In the genomic region with DNA sequence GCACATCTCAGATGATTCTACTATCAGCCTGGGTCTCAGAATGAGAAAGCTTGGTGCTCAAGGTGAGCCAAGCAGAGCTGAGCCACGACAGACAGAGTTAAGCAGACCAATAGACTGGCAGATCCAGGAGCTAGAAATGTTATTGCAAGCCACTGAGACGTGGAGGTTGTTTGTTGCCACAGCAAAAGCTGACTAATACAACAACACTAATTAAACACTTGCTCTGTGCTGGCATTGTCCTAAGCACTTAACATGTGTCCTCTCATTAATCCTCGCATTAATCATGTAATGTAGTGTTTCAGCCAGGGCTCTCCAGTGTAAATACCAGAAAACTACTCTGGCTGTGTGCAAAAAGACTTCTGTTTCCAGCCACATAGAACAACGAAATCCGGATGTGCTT, we compare ENCODE assay signal across 19 cellular contexts. TPM values are rescaled to one million over a fixed set of nuclear protein-coding genes. Genes with fewer than 3 reads are reported as not detected.
"Had no signal": no experiment of that assay in that cellular context is flagged by ENCODE, and none has a peak within 500 bp of the region (broad histone marks: within the 10 kb centered on the region; RNA-seq: fewer than 3 reads in every experiment).

No MANE protein-coding gene starts in this region.

- H3K4me1 ChIP-seq: adrenal gland, psoas muscle had no signal

- H3K36me3 ChIP-seq: adrenal gland had no signal

- H3K4me3 ChIP-seq: adrenal gland, coronary artery, mucosa of descending colon, psoas muscle had no signal

- H3K9me3 ChIP-seq: mucosa of descending colon, psoas muscle had no signal

- DNase-seq: activated CD4-positive, alpha-beta T cell treated with anti-CD3 and anti-CD28 coated beads, Interleukin-2, amount 50 U/mL, for 1 hour; activated CD4-positive, CD25-positive, alpha-beta regulatory T cell; activated naive CD4-positive, alpha-beta T cell treated with anti-CD3 and anti-CD28 coated beads, Interleukin-2, amount 50 U/mL, for 16 hours; adrenal gland; caudate nucleus; effector memory CD4-positive, alpha-beta T cell; erythroblast; glutamatergic neuron; mucosa of descending colon; natural killer cell; occipital lobe; psoas muscle; stimulated activated naive CD4-positive, alpha-beta T cell treated with Interleukin-2 at 50 U/mL for 16 hours; T-helper 17 cell; trophoblast cell had no signal

- ATAC-seq: mucosa of descending colon, natural killer cell, psoas muscle, sciatic nerve, T-helper 17 cell had no signal

- H3K27ac ChIP-seq: adrenal gland, coronary artery, psoas muscle had no signal

RNA-seq across cellular contexts. Expression of a gene that starts 11.6 kb away (rescaled TPM):
- total RNA-seq: activated CD8-positive, alpha-beta memory T cell treated with anti-CD3 and anti-CD28 coated beads for 36 hours; activated T-helper 2 cell treated with anti-CD3 and anti-CD28 coated beads, Interferon-gamma antibody, Interleukin-2, Interleukin-4, amounts not matched to agents 10 μg/mL and 5 μg/mL and 100 μg/mL, durations not matched to agents 14 hours and 24 hours and 36 hours; natural killer cell; T-helper 17 cell had no signal
